ENCODE assay signal across 1 cellular context in genomic region chr6:149896491-149896890, GRCh38.
TF ChIP-seq lines count a peak whose summit lies in the region.

No MANE protein-coding gene starts in this region.

TF ChIP-seq in HCT116, 20 proteins besides CTCF, POLR2A, EP300 and RAD21 (continued from another document):
- no peak for TF ChIP-seq ZBTB33 (IDR thresholded peaks at IDR 0.05; ENCODE audit: extremely low read depth, insufficient replicate concordance, low read length)
- no peak for TF ChIP-seq SRF (IDR thresholded peaks at IDR 0.05; ENCODE audit: low read depth)
- TF ChIP-seq SIN3A (IDR thresholded peaks at IDR 0.05; ENCODE audit: low read depth): no peak
- no peak for TF ChIP-seq TCF7L2 (IDR thresholded peaks at IDR 0.05; ENCODE audit: borderline replicate concordance, extremely low read depth, insufficient read depth, insufficient read length)
- TF ChIP-seq EGR1 (IDR thresholded peaks at IDR 0.05; ENCODE audit: low read depth): no peak
- TF ChIP-seq, protein P1, sequence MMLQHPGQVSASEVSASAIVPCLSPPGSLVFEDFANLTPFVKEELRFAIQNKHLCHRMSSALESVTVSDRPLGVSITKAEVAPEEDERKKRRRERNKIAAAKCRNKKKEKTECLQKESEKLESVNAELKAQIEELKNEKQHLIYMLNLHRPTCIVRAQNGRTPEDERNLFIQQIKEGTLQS (IDR thresholded peaks at IDR 0.05): no peak
- TF ChIP-seq EZH2phosphoT487 (IDR thresholded peaks at IDR 0.05; ENCODE audit: borderline replicate concordance): no peak
- TF ChIP-seq EZH2 (IDR thresholded peaks at IDR 0.05): no peak
- no peak for TF ChIP-seq CEBPB (IDR thresholded peaks at IDR 0.05; ENCODE audit: low read depth)
- TF ChIP-seq FOSL1 (IDR thresholded peaks at IDR 0.05; ENCODE audit: low read depth): peak; percentile 33; the same call in 1 of the 2 replicates
- TF ChIP-seq, protein P2, sequence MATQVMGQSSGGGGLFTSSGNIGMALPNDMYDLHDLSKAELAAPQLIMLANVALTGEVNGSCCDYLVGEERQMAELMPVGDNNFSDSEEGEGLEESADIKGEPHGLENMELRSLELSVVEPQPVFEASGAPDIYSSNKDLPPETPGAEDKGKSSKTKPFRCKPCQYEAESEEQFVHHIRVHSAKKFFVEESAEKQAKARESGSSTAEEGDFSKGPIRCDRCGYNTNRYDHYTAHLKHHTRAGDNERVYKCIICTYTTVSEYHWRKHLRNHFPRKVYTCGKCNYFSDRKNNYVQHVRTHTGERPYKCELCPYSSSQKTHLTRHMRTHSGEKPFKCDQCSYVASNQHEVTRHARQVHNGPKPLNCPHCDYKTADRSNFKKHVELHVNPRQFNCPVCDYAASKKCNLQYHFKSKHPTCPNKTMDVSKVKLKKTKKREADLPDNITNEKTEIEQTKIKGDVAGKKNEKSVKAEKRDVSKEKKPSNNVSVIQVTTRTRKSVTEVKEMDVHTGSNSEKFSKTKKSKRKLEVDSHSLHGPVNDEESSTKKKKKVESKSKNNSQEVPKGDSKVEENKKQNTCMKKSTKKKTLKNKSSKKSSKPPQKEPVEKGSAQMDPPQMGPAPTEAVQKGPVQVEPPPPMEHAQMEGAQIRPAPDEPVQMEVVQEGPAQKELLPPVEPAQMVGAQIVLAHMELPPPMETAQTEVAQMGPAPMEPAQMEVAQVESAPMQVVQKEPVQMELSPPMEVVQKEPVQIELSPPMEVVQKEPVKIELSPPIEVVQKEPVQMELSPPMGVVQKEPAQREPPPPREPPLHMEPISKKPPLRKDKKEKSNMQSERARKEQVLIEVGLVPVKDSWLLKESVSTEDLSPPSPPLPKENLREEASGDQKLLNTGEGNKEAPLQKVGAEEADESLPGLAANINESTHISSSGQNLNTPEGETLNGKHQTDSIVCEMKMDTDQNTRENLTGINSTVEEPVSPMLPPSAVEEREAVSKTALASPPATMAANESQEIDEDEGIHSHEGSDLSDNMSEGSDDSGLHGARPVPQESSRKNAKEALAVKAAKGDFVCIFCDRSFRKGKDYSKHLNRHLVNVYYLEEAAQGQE (IDR thresholded peaks at IDR 0.05; ENCODE audit: low read depth): no peak
- TF ChIP-seq POLR2AphosphoS5 (IDR thresholded peaks at IDR 0.05; ENCODE audit: low read depth, low read length): no peak
- TF ChIP-seq JUND (IDR thresholded peaks at IDR 0.05): peak; percentile 34; the same call in 1 of the 2 replicates
- no peak for TF ChIP-seq ZNF274 (IDR thresholded peaks at IDR 0.05; ENCODE audit: low read depth, low read length)
- no peak for TF ChIP-seq YY1 (IDR thresholded peaks at IDR 0.05; ENCODE audit: extremely low read depth, insufficient replicate concordance, low read depth, low read length)
TF ChIP-seq in HCT116: peak in this region for 2.
